1 cellular context compared by ENCODE assay signal in the genomic region with DNA sequence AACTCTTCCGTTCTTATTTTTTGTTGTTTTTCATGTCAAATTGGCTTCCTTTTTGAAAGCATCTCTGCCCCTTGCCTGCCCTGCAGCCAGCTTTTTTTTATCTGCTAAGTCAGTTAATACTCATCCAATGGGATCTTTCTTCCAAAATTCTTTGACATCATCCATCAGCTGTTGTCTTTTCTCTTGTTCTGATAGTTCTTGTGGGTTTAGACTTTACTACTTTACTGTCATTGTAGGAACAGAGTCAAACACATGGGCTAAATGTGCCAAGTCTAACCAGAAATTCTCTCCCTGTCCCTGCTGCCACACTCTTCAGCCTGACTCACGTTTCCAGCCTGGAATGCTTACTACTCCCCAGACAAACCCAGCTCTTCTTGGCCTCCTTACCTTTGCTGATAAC.
TF ChIP-seq lines count a peak whose summit lies in the region.

No MANE protein-coding gene starts in this region.

TF ChIP-seq in GM23338, 12 proteins besides CTCF, POLR2A, EP300 and RAD21 (continued from another document):
- TF ChIP-seq, protein P1, sequence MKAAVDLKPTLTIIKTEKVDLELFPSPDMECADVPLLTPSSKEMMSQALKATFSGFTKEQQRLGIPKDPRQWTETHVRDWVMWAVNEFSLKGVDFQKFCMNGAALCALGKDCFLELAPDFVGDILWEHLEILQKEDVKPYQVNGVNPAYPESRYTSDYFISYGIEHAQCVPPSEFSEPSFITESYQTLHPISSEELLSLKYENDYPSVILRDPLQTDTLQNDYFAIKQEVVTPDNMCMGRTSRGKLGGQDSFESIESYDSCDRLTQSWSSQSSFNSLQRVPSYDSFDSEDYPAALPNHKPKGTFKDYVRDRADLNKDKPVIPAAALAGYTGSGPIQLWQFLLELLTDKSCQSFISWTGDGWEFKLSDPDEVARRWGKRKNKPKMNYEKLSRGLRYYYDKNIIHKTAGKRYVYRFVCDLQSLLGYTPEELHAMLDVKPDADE (IDR thresholded peaks at IDR 0.05) = no peak
- TF ChIP-seq ZNF331 (CRISPR knock-in tag; IDR thresholded peaks at IDR 0.05; ENCODE audit: low read depth) (no peak), REST (IDR thresholded peaks at IDR 0.05; ENCODE audit: unreplicated experiment) (no peak), ZNF114 (CRISPR knock-in tag; IDR thresholded peaks at IDR 0.05) (no peak), STAT1 (IDR thresholded peaks at IDR 0.05; ENCODE audit: unreplicated experiment) (no peak), CREB1 (CRISPR knock-in tag; IDR thresholded peaks at IDR 0.05; ENCODE audit: low read depth) (no peak), NANOG (IDR thresholded peaks at IDR 0.05; ENCODE audit: borderline replicate concordance) (no peak), JUNB (IDR thresholded peaks at IDR 0.05; ENCODE audit: unreplicated experiment) (no peak), EZH2 (IDR thresholded peaks at IDR 0.05; ENCODE audit: low read depth, unreplicated experiment) (no peak)
TF ChIP-seq in GM23338: peak in this region for 0.
